21 cellular contexts compared by ENCODE assay signal in the genomic region with DNA sequence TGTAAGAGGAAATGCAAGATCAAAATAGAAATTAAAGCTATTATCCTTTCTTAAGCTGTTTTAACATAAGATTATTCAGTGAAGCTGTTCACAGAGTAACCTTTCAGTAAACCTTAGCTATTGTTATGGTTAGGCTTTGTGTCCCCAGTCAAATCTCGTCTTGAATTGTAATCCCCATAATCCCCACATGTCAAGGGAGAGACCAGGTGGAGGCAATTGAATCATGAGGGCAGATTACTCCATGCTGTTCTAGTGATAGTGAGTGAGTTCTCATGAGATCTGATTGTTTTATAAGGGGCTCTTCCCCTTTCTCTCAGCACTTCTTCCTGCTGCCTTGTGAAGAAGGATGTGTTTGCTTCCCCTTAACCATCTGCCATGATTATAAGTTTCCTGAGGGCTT.
DNase-seq lines count a peak whose midpoint lies in the region; ATAC-seq and TF ChIP-seq lines count a peak whose summit lies in the region.
"Had no signal": no experiment of that assay in that cellular context is flagged by ENCODE, and none has a peak within 500 bp of the region (broad histone marks: within the 10 kb centered on the region; RNA-seq: fewer than 3 reads in every experiment).

No MANE protein-coding gene starts in this region.

- no peaks in the 10 kb centered on the region for H3K36me3 ChIP-seq in HAP-1 (replicated peaks)
- H3K36me3 ChIP-seq in lower lobe of right lung: no peaks in the 10 kb centered on the region
- H3K36me3 ChIP-seq: BLaER1 had no signal

- no peaks in the 10 kb centered on the region for H3K27me3 ChIP-seq in HAP-1 (ENCODE audit: low read depth)
- no peaks in the 10 kb centered on the region for H3K27me3 ChIP-seq in lower lobe of right lung (ENCODE audit: low read depth)
- H3K27me3 ChIP-seq: BLaER1 had no signal

- no peaks in the 10 kb centered on the region for H3K36me3 Mint-ChIP-seq in endothelial cell (ENCODE audit: low read depth, unreplicated experiment)
- H3K36me3 Mint-ChIP-seq: CD14-positive monocyte; CD4-positive, alpha-beta memory T cell had no signal

- H3K4me1 ChIP-seq in HAP-1: no peaks in the 10 kb centered on the region
- H3K4me1 ChIP-seq in lower lobe of right lung: no peaks in the 10 kb centered on the region
- H3K4me1 ChIP-seq: A549, BLaER1 had no signal

- H3K27ac ChIP-seq in lower lobe of right lung: no peak overlapping the region
- H3K27ac ChIP-seq: 22Rv1, A549, BLaER1, GM23248 had no signal

- DNase-seq in D341Med (ENCODE audit: low spot score) (peak; percentile 28), HAP-1 (ENCODE audit: low spot score in 2 of 2) (peak; percentile 16 to 77), NCI-H524 treated with DMSO at 0.1 percent for 48 hours (lab: John Stamatoyannopoulos, UW) (peak; percentile 67), endothelial cell (ENCODE audit: low spot score) (no peak), SIG-M5 treated with dmso at 0.1 percent for 504 hours (lab: John Stamatoyannopoulos, UW; ENCODE audit: unreplicated experiment) (no peak), lower lobe of right lung (no peak)
- no peak for DNase-seq in stimulated activated CD4-positive, alpha-beta T cell treated with anti-CD3 and anti-CD28 coated beads, Interleukin-15, amount 100 ng/mL, for 24 hours
- DNase-seq: CD4-positive, alpha-beta memory T cell; DMS 273 treated with DMSO at 0.1 percent for 48 hours; DMS53; DND-41; EL; GM23248; IMR-90 had no signal

- H3K9me3 ChIP-seq in HAP-1 (no peaks in the 10 kb centered on the region), lower lobe of right lung (no peaks in the 10 kb centered on the region)
- H3K9me3 ChIP-seq: A549, BLaER1 had no signal

- H3K4me3 ChIP-seq in HAP-1: no peak overlapping the region
- H3K4me3 ChIP-seq in lower lobe of right lung: no peak overlapping the region
- H3K4me3 ChIP-seq: A549, BLaER1, GM12878, GM23248, K562 had no signal

- intact Hi-C loops in lower lobe of right lung (cut with DNase I): no loop called here

- TF ChIP-seq CTCF in endothelial cell (IDR thresholded peaks at IDR 0.05; ENCODE audit: unreplicated experiment): no peak
- TF ChIP-seq CTCF in lower lobe of right lung (IDR thresholded peaks at IDR 0.05): no peak

- in situ Hi-C loops in HAP-1 (cut with MboI; ENCODE audit: low sequenced_read_pairs): no loop called here

- H3K4me1 Mint-ChIP-seq in endothelial cell (ENCODE audit: unreplicated experiment): peaks cover 20% of the 10 kb centered on the region
- H3K4me1 Mint-ChIP-seq: CD14-positive monocyte; CD4-positive, alpha-beta memory T cell had no signal

- no peaks in the 10 kb centered on the region for H3K9me3 Mint-ChIP-seq in endothelial cell (ENCODE audit: unreplicated experiment)

- H3K27ac Mint-ChIP-seq in endothelial cell (ENCODE audit: unreplicated experiment): peak overlapping the region; percentile 64
- H3K27ac Mint-ChIP-seq: CD14-positive monocyte; CD4-positive, alpha-beta memory T cell had no signal

- ATAC-seq in GM21360 (IDR thresholded peaks at IDR 0.05; ENCODE audit: unreplicated experiment): no peak
- no peak for ATAC-seq in lower lobe of right lung
- ATAC-seq: A549, GM12878, K562 had no signal

- H3K27me3 Mint-ChIP-seq in endothelial cell (ENCODE audit: unreplicated experiment): no peaks in the 10 kb centered on the region

- no peak overlapping the region for H3K4me3 Mint-ChIP-seq in endothelial cell (ENCODE audit: unreplicated experiment)
- H3K4me3 Mint-ChIP-seq: CD14-positive monocyte; CD4-positive, alpha-beta memory T cell had no signal

Comparison
In these comparisons a context has a peak if more than half of its experiments do, and no peak if none do; other contexts are left out.
1. DNase-seq: peak in D341Med (single experiment), HAP-1 (2 of 2) and NCI-H524 treated with DMSO at 0.1 percent for 48 hours (single experiment); none in endothelial cell (single experiment), SIG-M5 treated with dmso at 0.1 percent for 504 hours (single experiment), stimulated activated CD4-positive, alpha-beta T cell treated with anti-CD3 and anti-CD28 coated beads, Interleukin-15, amount 100 ng/mL, for 24 hours (single experiment) and lower lobe of right lung (single experiment).